ENCODE assay signal across 9 cellular contexts in the genomic region with DNA sequence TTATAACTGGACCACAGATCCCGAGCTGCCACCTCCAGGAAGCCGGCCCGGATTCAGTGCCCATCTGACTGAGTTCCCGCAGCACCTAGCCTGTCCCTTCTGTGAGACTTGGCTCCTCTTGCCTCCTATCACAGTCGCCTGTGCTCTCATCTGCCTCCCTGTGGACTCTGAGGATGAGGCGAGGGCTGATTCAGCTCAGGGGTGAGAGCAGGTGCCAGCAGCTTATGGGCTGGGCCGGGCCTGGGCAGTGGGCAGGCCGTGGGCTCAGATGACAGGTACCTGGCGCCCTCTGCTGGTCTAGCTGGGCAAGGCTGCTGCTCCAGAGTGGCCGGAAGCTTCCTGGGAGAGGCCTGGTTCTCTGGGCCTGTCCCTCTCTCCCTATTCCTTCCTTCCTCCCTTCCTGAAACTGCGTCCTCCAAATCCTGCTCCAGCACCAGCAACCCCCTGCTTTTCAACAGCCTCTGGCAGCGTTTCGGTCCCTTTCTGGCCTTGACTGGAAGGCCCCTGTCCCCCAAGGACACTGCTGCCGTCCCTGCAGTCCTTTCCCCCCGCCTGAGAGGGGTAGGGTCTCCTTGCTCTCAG. TPM values are rescaled to one million over a fixed set of nuclear protein-coding genes. Genes with fewer than 3 reads are reported as not detected.
A peak's percentile ranks its signal among the peaks of the same experiment; 100 is the strongest.
DNase-seq lines count a peak whose midpoint lies in the region; ATAC-seq and TF ChIP-seq lines count a peak whose summit lies in the region.
"Had no signal": no experiment of that assay in that cellular context is flagged by ENCODE, and none has a peak within 500 bp of the region (broad histone marks: within the 10 kb centered on the region; RNA-seq: fewer than 3 reads in every experiment).

No MANE protein-coding gene starts in this region.

- no peaks in the 10 kb centered on the region for H3K36me3 ChIP-seq in CD4-positive, CD25-positive, alpha-beta regulatory T cell (ENCODE audit: control insufficient read depth, insufficient read depth, low read length)

- DNase-seq in CD4-positive, CD25-positive, alpha-beta regulatory T cell = peak; percentile 11 to 57 (median 23)
- DNase-seq in KBM-7 (peak; percentile 75), OCI-M2 (lab: John Stamatoyannopoulos, UW; ENCODE audit: unreplicated experiment) (peak; percentile 2), fibroblast of peridontal ligament (ENCODE audit: extremely low read depth) (peak; percentile 80), neural crest cell (ENCODE audit: low read depth, low spot score) (peak; percentile 96)
- peak; percentile 81 to 86 for DNase-seq in activated T-cell treated with anti-CD3 and anti-CD28 coated beads, Interleukin-2, amount 50 U/mL, for 48 hours
- DNase-seq in stimulated activated naive CD8-positive, alpha-beta T cell treated with anti-CD3 and anti-CD28 coated beads, Interleukin-15, amount 100 ng/mL, for 72 hours = peak; percentile 66 to 73

- no peaks in the 10 kb centered on the region for H3K27me3 ChIP-seq in CD4-positive, CD25-positive, alpha-beta regulatory T cell (ENCODE audit: control insufficient read depth, insufficient read depth, low read length)

- no peak overlapping the region for H3K27ac Mint-ChIP-seq in CD4-positive, CD25-positive, alpha-beta regulatory T cell
- peak overlapping the region; percentile 48 for H3K27ac Mint-ChIP-seq in neural crest cell (ENCODE audit: unreplicated experiment)
- H3K27ac Mint-ChIP-seq in stimulated activated naive CD8-positive, alpha-beta T cell treated with anti-CD3 and anti-CD28 coated beads, Interleukin-15, amount 100 ng/mL, for 72 hours = no peak overlapping the region

- peaks cover 4% of the 10 kb centered on the region for H3K27me3 Mint-ChIP-seq in CD4-positive, CD25-positive, alpha-beta regulatory T cell
- H3K27me3 Mint-ChIP-seq in neural crest cell (ENCODE audit: low read depth) = peaks cover 3% of the 10 kb centered on the region
- H3K27me3 Mint-ChIP-seq in stimulated activated naive CD8-positive, alpha-beta T cell treated with anti-CD3 and anti-CD28 coated beads, Interleukin-15, amount 100 ng/mL, for 72 hours = no peaks in the 10 kb centered on the region

- no peaks in the 10 kb centered on the region for H3K36me3 Mint-ChIP-seq in CD4-positive, CD25-positive, alpha-beta regulatory T cell
- H3K36me3 Mint-ChIP-seq in neural crest cell (ENCODE audit: low read depth) = no peaks in the 10 kb centered on the region

- H3K27ac ChIP-seq in CD4-positive, CD25-positive, alpha-beta regulatory T cell (ENCODE audit: insufficient read depth, low read length, poor library complexity, severe bottlenecking) = no peak overlapping the region
- H3K27ac ChIP-seq: SK-N-MC had no signal

- H3K4me3 Mint-ChIP-seq in CD4-positive, CD25-positive, alpha-beta regulatory T cell = no peak overlapping the region
- H3K4me3 Mint-ChIP-seq in neural crest cell = no peak overlapping the region
- no peak overlapping the region for H3K4me3 Mint-ChIP-seq in stimulated activated naive CD8-positive, alpha-beta T cell treated with anti-CD3 and anti-CD28 coated beads, Interleukin-15, amount 100 ng/mL, for 72 hours

- peak; percentile 94 for TF ChIP-seq CTCF in neural crest cell (conservative IDR thresholded peaks at IDR 0.05)

- peaks cover 0 to 2% (median 0%) of the 10 kb centered on the region in 4 donors for H3K4me1 Mint-ChIP-seq in CD4-positive, CD25-positive, alpha-beta regulatory T cell
- H3K4me1 Mint-ChIP-seq in neural crest cell = no peaks in the 10 kb centered on the region
- H3K4me1 Mint-ChIP-seq in stimulated activated naive CD8-positive, alpha-beta T cell treated with anti-CD3 and anti-CD28 coated beads, Interleukin-15, amount 100 ng/mL, for 72 hours = no peaks in the 10 kb centered on the region

- in situ Hi-C loops in KBM-7 (cut with MboI; ENCODE audit: low pct_unique_long_range_greater_than_20kb, low sequenced_read_pairs) = no loop called here

- no peaks in the 10 kb centered on the region for H3K9me3 ChIP-seq in CD4-positive, CD25-positive, alpha-beta regulatory T cell (ENCODE audit: control insufficient read depth in 2 of 2, low read length in 2 of 2)

- ATAC-seq in CD4-positive, CD25-positive, alpha-beta regulatory T cell (ENCODE audit: low read depth in 2 of 2) = peak; percentile 39 to 52
- peak; percentile 99 for ATAC-seq in GM21360 (IDR thresholded peaks at IDR 0.05; ENCODE audit: unreplicated experiment)
- ATAC-seq in stimulated activated naive CD8-positive, alpha-beta T cell treated with anti-CD3 and anti-CD28 coated beads, Interleukin-15, amount 100 ng/mL, for 72 hours = peak; percentile 99

- H3K4me3 ChIP-seq in CD4-positive, CD25-positive, alpha-beta regulatory T cell (ENCODE audit: low read depth, low read length) = no peak overlapping the region
- H3K4me3 ChIP-seq: SK-N-MC had no signal

- no peaks in the 10 kb centered on the region for H3K4me1 ChIP-seq in CD4-positive, CD25-positive, alpha-beta regulatory T cell (ENCODE audit: control insufficient read depth, insufficient read depth, low read length, poor library complexity, severe bottlenecking)

- peaks cover 0 to 1% (median 0%) of the 10 kb centered on the region in 7 donors for H3K9me3 Mint-ChIP-seq in CD4-positive, CD25-positive, alpha-beta regulatory T cell
- H3K9me3 Mint-ChIP-seq in neural crest cell = no peaks in the 10 kb centered on the region
- H3K9me3 Mint-ChIP-seq in stimulated activated naive CD8-positive, alpha-beta T cell treated with anti-CD3 and anti-CD28 coated beads, Interleukin-15, amount 100 ng/mL, for 72 hours = no peaks in the 10 kb centered on the region

RNA-seq across cellular contexts. Expression of a gene that starts 17.3 kb away (rescaled TPM):
- not detected for total RNA-seq in CD4-positive, CD25-positive, alpha-beta regulatory T cell
- polyA plus RNA-seq in CD4-positive, CD25-positive, alpha-beta regulatory T cell = not detected
- 23.7 and 24.1 TPM in 2 replicates for total RNA-seq in neural crest cell

RNA-seq across cellular contexts. Expression of a gene that starts 23.3 kb away (rescaled TPM):
- not detected for total RNA-seq in CD4-positive, CD25-positive, alpha-beta regulatory T cell
- polyA plus RNA-seq in CD4-positive, CD25-positive, alpha-beta regulatory T cell = not detected
- not detected in 2 replicates for total RNA-seq in neural crest cell

RNA-seq across cellular contexts. Expression of a gene that starts 41.6 kb away (rescaled TPM):
- total RNA-seq in CD4-positive, CD25-positive, alpha-beta regulatory T cell = not detected
- polyA plus RNA-seq in CD4-positive, CD25-positive, alpha-beta regulatory T cell = not detected
- total RNA-seq in neural crest cell = not detected in 2 replicates

Comparison
In these comparisons a context has a peak if more than half of its experiments do, and no peak if none do; other contexts are left out.
1. ATAC-seq: peak in every context shown above with its lines; median percentile 99 in GM21360; 99 in stimulated activated naive CD8-positive, alpha-beta T cell treated with anti-CD3 and anti-CD28 coated beads, Interleukin-15, amount 100 ng/mL, for 72 hours; 46 in CD4-positive, CD25-positive, alpha-beta regulatory T cell.
2. DNase-seq: peak in every context shown above with its lines; median percentile 96 in neural crest cell; 84 in activated T-cell treated with anti-CD3 and anti-CD28 coated beads, Interleukin-2, amount 50 U/mL, for 48 hours; 80 in fibroblast of peridontal ligament; 75 in KBM-7; 70 in stimulated activated naive CD8-positive, alpha-beta T cell treated with anti-CD3 and anti-CD28 coated beads, Interleukin-15, amount 100 ng/mL, for 72 hours; 23 in CD4-positive, CD25-positive, alpha-beta regulatory T cell; 2 in OCI-M2.
3. RNA of a gene that starts 17.3 kb away (total RNA-seq): 23.7 to 24.1 TPM in neural crest cell; not detected in CD4-positive, CD25-positive, alpha-beta regulatory T cell (single experiment); every median in the first group is over 10 times any median in the second.